In the genomic region with DNA sequence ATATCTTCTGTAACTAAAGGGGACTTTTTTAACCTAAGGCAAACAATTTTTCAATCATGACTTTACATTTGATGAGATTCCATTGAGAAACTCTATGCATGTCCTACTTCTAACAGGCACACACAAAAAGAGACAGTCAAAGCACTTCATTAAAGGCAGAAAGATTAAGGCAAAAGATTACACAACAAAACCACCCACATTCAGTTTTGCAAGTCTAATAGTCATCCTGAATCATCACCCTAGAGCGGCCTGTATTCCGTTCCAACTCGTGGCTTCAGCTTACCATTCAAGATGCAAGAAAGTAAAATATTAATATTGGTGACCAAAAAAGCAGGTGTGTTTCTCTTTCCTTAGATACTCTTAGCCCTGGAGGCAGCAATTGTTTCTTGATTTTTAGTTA, we compare ENCODE assay signal across 2 cellular contexts.
TF ChIP-seq lines count a peak whose summit lies in the region.

No MANE protein-coding gene starts in this region.

TF ChIP-seq in A549, 52 proteins besides CTCF, POLR2A, EP300 and RAD21 (continued from another document):
- peak; percentile 96 for TF ChIP-seq FOSL2 (IDR thresholded peaks at IDR 0.05)
- peak; percentile 92 for TF ChIP-seq FOSL2 (CRISPR knock-in tag; IDR thresholded peaks at IDR 0.05)

TF ChIP-seq in WTC11, 78 proteins besides CTCF, POLR2A, EP300 and RAD21 (continued from another document):
- TF ChIP-seq, protein P1, sequence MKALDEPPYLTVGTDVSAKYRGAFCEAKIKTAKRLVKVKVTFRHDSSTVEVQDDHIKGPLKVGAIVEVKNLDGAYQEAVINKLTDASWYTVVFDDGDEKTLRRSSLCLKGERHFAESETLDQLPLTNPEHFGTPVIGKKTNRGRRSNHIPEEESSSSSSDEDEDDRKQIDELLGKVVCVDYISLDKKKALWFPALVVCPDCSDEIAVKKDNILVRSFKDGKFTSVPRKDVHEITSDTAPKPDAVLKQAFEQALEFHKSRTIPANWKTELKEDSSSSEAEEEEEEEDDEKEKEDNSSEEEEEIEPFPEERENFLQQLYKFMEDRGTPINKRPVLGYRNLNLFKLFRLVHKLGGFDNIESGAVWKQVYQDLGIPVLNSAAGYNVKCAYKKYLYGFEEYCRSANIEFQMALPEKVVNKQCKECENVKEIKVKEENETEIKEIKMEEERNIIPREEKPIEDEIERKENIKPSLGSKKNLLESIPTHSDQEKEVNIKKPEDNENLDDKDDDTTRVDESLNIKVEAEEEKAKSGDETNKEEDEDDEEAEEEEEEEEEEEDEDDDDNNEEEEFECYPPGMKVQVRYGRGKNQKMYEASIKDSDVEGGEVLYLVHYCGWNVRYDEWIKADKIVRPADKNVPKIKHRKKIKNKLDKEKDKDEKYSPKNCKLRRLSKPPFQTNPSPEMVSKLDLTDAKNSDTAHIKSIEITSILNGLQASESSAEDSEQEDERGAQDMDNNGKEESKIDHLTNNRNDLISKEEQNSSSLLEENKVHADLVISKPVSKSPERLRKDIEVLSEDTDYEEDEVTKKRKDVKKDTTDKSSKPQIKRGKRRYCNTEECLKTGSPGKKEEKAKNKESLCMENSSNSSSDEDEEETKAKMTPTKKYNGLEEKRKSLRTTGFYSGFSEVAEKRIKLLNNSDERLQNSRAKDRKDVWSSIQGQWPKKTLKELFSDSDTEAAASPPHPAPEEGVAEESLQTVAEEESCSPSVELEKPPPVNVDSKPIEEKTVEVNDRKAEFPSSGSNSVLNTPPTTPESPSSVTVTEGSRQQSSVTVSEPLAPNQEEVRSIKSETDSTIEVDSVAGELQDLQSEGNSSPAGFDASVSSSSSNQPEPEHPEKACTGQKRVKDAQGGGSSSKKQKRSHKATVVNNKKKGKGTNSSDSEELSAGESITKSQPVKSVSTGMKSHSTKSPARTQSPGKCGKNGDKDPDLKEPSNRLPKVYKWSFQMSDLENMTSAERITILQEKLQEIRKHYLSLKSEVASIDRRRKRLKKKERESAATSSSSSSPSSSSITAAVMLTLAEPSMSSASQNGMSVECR (CRISPR knock-in tag; IDR thresholded peaks at IDR 0.05; ENCODE audit: borderline replicate concordance) = no peak
- TF ChIP-seq, protein P2, sequence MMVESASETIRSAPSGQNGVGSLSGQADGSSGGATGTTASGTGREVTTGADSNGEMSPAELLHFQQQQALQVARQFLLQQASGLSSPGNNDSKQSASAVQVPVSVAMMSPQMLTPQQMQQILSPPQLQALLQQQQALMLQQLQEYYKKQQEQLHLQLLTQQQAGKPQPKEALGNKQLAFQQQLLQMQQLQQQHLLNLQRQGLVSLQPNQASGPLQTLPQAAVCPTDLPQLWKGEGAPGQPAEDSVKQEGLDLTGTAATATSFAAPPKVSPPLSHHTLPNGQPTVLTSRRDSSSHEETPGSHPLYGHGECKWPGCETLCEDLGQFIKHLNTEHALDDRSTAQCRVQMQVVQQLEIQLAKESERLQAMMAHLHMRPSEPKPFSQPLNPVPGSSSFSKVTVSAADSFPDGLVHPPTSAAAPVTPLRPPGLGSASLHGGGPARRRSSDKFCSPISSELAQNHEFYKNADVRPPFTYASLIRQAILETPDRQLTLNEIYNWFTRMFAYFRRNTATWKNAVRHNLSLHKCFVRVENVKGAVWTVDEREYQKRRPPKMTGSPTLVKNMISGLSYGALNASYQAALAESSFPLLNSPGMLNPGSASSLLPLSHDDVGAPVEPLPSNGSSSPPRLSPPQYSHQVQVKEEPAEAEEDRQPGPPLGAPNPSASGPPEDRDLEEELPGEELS (CRISPR knock-in tag; IDR thresholded peaks at IDR 0.05) = no peak
- TF ChIP-seq PRRX2 (CRISPR knock-in tag; IDR thresholded peaks at IDR 0.05) (no peak), GTF2I (CRISPR knock-in tag; conservative IDR thresholded peaks at IDR 0.05) (no peak), NFE2L1 (CRISPR knock-in tag; IDR thresholded peaks at IDR 0.05) (no peak), ZBTB21 (CRISPR knock-in tag; IDR thresholded peaks at IDR 0.05; ENCODE audit: borderline replicate concordance) (no peak), RORB (CRISPR knock-in tag; IDR thresholded peaks at IDR 0.05) (no peak), ZNF317 (CRISPR knock-in tag; IDR thresholded peaks at IDR 0.05; ENCODE audit: borderline replicate concordance, low read depth) (no peak), TEAD1 (CRISPR knock-in tag; IDR thresholded peaks at IDR 0.05) (no peak), NR1H2 (CRISPR knock-in tag; IDR thresholded peaks at IDR 0.05) (no peak), ZNF121 (CRISPR knock-in tag; IDR thresholded peaks at IDR 0.05) (no peak), TCF7 (CRISPR knock-in tag; IDR thresholded peaks at IDR 0.05; ENCODE audit: low read depth) (no peak), ZNF671 (CRISPR knock-in tag; IDR thresholded peaks at IDR 0.05) (no peak), SMAD3 (CRISPR knock-in tag; IDR thresholded peaks at IDR 0.05; ENCODE audit: borderline replicate concordance) (no peak), CBFB (CRISPR knock-in tag; IDR thresholded peaks at IDR 0.05; ENCODE audit: low read depth) (no peak)
- TF ChIP-seq, protein P3, sequence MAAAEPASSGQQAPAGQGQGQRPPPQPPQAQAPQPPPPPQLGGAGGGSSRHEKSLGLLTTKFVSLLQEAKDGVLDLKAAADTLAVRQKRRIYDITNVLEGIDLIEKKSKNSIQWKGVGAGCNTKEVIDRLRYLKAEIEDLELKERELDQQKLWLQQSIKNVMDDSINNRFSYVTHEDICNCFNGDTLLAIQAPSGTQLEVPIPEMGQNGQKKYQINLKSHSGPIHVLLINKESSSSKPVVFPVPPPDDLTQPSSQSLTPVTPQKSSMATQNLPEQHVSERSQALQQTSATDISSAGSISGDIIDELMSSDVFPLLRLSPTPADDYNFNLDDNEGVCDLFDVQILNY (CRISPR knock-in tag; IDR thresholded peaks at IDR 0.05) = no peak
- TF ChIP-seq, protein P4, sequence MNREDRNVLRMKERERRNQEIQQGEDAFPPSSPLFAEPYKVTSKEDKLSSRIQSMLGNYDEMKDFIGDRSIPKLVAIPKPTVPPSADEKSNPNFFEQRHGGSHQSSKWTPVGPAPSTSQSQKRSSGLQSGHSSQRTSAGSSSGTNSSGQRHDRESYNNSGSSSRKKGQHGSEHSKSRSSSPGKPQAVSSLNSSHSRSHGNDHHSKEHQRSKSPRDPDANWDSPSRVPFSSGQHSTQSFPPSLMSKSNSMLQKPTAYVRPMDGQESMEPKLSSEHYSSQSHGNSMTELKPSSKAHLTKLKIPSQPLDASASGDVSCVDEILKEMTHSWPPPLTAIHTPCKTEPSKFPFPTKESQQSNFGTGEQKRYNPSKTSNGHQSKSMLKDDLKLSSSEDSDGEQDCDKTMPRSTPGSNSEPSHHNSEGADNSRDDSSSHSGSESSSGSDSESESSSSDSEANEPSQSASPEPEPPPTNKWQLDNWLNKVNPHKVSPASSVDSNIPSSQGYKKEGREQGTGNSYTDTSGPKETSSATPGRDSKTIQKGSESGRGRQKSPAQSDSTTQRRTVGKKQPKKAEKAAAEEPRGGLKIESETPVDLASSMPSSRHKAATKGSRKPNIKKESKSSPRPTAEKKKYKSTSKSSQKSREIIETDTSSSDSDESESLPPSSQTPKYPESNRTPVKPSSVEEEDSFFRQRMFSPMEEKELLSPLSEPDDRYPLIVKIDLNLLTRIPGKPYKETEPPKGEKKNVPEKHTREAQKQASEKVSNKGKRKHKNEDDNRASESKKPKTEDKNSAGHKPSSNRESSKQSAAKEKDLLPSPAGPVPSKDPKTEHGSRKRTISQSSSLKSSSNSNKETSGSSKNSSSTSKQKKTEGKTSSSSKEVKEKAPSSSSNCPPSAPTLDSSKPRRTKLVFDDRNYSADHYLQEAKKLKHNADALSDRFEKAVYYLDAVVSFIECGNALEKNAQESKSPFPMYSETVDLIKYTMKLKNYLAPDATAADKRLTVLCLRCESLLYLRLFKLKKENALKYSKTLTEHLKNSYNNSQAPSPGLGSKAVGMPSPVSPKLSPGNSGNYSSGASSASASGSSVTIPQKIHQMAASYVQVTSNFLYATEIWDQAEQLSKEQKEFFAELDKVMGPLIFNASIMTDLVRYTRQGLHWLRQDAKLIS (CRISPR knock-in tag; IDR thresholded peaks at IDR 0.05; ENCODE audit: borderline replicate concordance) = no peak
